ENCODE assay signal across 26 cellular contexts in the genomic region with DNA sequence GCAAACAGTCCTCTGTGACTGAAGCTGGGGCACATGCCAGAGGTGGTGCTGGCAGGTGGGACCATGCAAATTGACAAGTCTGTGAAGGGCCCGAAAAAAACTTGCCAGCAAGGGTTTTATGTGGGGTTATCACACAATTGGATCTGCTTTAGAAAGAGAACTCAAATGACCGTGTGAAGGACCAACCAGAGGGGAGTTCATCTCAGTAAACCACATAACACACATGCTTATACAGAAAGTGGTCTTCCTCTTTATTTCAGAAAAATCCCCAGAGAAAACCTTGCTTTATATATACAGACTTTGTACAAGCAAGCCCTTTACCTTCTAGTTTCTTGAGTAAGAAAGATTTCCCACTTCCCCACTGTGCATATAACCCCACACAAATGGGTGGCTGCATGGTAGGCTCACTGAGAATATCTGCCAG. TPM values are rescaled to one million over a fixed set of nuclear protein-coding genes. Genes with fewer than 3 reads are reported as not detected.
DNase-seq lines count a peak whose midpoint lies in the region; ATAC-seq lines count a peak whose summit lies in the region.
"Had no signal": no experiment of that assay in that cellular context is flagged by ENCODE, and none has a peak within 500 bp of the region (broad histone marks: within the 10 kb centered on the region; RNA-seq: fewer than 3 reads in every experiment).

No MANE protein-coding gene starts in this region.

- DNase-seq in activated CD4-positive, alpha-beta T cell treated with anti-CD3 and anti-CD28 coated beads, Interleukin-2, amount 10 ng/mL, durations not matched to agents 24 days and 14 days: peak; percentile 44
- DNase-seq in activated CD4-positive, alpha-beta T cell treated with anti-CD3 and anti-CD28 coated beads for 36 hours: no peak
- DNase-seq in ecto neural progenitor cell (ENCODE audit: low spot score): no peak
- no peak for DNase-seq in activated naive CD8-positive, alpha-beta T cell treated with anti-CD3 and anti-CD28 coated beads, Interleukin-2, amount 50 U/mL, for 24 hours
- DNase-seq: activated CD4-positive, alpha-beta T cell treated with anti-CD3 and anti-CD28 coated beads, Interleukin-2, amount 50 U/mL, for 48 hours; activated CD8-positive, alpha-beta memory T cell treated with anti-CD3 and anti-CD28 coated beads, Interleukin-2, amount 50 U/mL, for 48 hours; activated naive CD8-positive, alpha-beta T cell treated with anti-CD3 and anti-CD28 coated beads for 36 hours; CD8-positive, alpha-beta memory T cell; dorsolateral prefrontal cortex; H9; left ventricle myocardium inferior; MG63; midbrain; NCI-H146; NCI-H526 treated with DMSO at 0.1 percent for 48 hours; stimulated activated CD4-positive, alpha-beta T cell treated with anti-CD3 and anti-CD28 coated beads, Interleukin-4, amount 100 ng/mL, for 1 hour; T-helper 9 cell; thyroid gland had no signal

- intact Hi-C loops in activated CD4-positive, alpha-beta T cell treated with anti-CD3 and anti-CD28 coated beads, Interleukin-2, amount 10 ng/mL, durations not matched to agents 24 days and 14 days (cut with micrococcal nuclease): no loop called here
- intact Hi-C loops in activated CD4-positive, alpha-beta T cell treated with anti-CD3 and anti-CD28 coated beads for 36 hours (cut with DNase I, micrococcal nuclease): no loop called here

- POLR2A ChIA-PET in activated CD4-positive, alpha-beta T cell treated with anti-CD3 and anti-CD28 coated beads for 36 hours (lab: Charles Lee): no interaction called here

- H3K9me3 Mint-ChIP-seq in activated CD4-positive, alpha-beta T cell treated with anti-CD3 and anti-CD28 coated beads, Interleukin-2, amount 10 ng/mL, durations not matched to agents 24 days and 14 days: no peaks in the 10 kb centered on the region
- H3K9me3 Mint-ChIP-seq in activated CD4-positive, alpha-beta T cell treated with anti-CD3 and anti-CD28 coated beads for 36 hours (ENCODE audit: low read depth): no peaks in the 10 kb centered on the region
- H3K9me3 Mint-ChIP-seq in activated naive CD8-positive, alpha-beta T cell treated with anti-CD3 and anti-CD28 coated beads, Interleukin-2, amount 50 U/mL, for 24 hours: no peaks in the 10 kb centered on the region
- H3K9me3 Mint-ChIP-seq: activated naive CD8-positive, alpha-beta T cell treated with anti-CD3 and anti-CD28 coated beads for 36 hours; activated T-helper 2 cell treated with anti-CD3 and anti-CD28 coated beads, Interferon-gamma antibody, Interleukin-2, Interleukin-4, amounts not matched to agents 10 μg/mL and 5 μg/mL and 100 μg/mL, durations not matched to agents 14 hours and 24 hours and 36 hours; CD8-positive, alpha-beta memory T cell; H9; natural killer cell treated with Interleukin-12 subunit alpha and Interleukin-12 subunit beta and Interleukin-15 and Interleukin-18, amount 100 ng/mL, for 72 hours; stimulated activated naive CD8-positive, alpha-beta T cell treated with anti-CD3 and anti-CD28 coated beads, Interleukin-15, Interleukin-2, amounts not matched to agents 100 ng/mL and 50 ng/mL, for 24 hours; WTC11 had no signal

- ATAC-seq in activated CD4-positive, alpha-beta T cell treated with anti-CD3 and anti-CD28 coated beads for 36 hours: no peak
- ATAC-seq in HG02610 (IDR thresholded peaks at IDR 0.05; ENCODE audit: unreplicated experiment): peak; percentile 72
- ATAC-seq in HG03442 (IDR thresholded peaks at IDR 0.05; ENCODE audit: unreplicated experiment): peak; percentile 59
- no peak for ATAC-seq in HG03139 (IDR thresholded peaks at IDR 0.05; ENCODE audit: unreplicated experiment)
- ATAC-seq in HG03196 (IDR thresholded peaks at IDR 0.05; ENCODE audit: unreplicated experiment): no peak
- no peak for ATAC-seq in activated naive CD8-positive, alpha-beta T cell treated with anti-CD3 and anti-CD28 coated beads, Interleukin-2, amount 50 U/mL, for 24 hours
- ATAC-seq: natural killer cell treated with Interleukin-12 subunit alpha and Interleukin-12 subunit beta and Interleukin-15 and Interleukin-18, amount 100 ng/mL, for 72 hours; WTC11 had no signal

- no peaks in the 10 kb centered on the region for H3K27me3 Mint-ChIP-seq in activated CD4-positive, alpha-beta T cell treated with anti-CD3 and anti-CD28 coated beads, Interleukin-2, amount 10 ng/mL, durations not matched to agents 24 days and 14 days
- H3K27me3 Mint-ChIP-seq in activated CD4-positive, alpha-beta T cell treated with anti-CD3 and anti-CD28 coated beads for 36 hours: no peaks in the 10 kb centered on the region
- no peaks in the 10 kb centered on the region for H3K27me3 Mint-ChIP-seq in activated naive CD8-positive, alpha-beta T cell treated with anti-CD3 and anti-CD28 coated beads, Interleukin-2, amount 50 U/mL, for 24 hours
- H3K27me3 Mint-ChIP-seq: activated naive CD8-positive, alpha-beta T cell treated with anti-CD3 and anti-CD28 coated beads for 36 hours; CD8-positive, alpha-beta memory T cell; natural killer cell treated with Interleukin-12 subunit alpha and Interleukin-12 subunit beta and Interleukin-15 and Interleukin-18, amount 100 ng/mL, for 72 hours; stimulated activated naive CD8-positive, alpha-beta T cell treated with anti-CD3 and anti-CD28 coated beads, Interleukin-15, Interleukin-2, amounts not matched to agents 100 ng/mL and 50 ng/mL, for 24 hours had no signal

- no peak overlapping the region for H3K4me3 Mint-ChIP-seq in activated CD4-positive, alpha-beta T cell treated with anti-CD3 and anti-CD28 coated beads, Interleukin-2, amount 10 ng/mL, durations not matched to agents 24 days and 14 days
- no peak overlapping the region for H3K4me3 Mint-ChIP-seq in activated CD4-positive, alpha-beta T cell treated with anti-CD3 and anti-CD28 coated beads for 36 hours
- no peak overlapping the region for H3K4me3 Mint-ChIP-seq in activated naive CD8-positive, alpha-beta T cell treated with anti-CD3 and anti-CD28 coated beads, Interleukin-2, amount 50 U/mL, for 24 hours
- H3K4me3 Mint-ChIP-seq: activated naive CD8-positive, alpha-beta T cell treated with anti-CD3 and anti-CD28 coated beads for 36 hours; CD8-positive, alpha-beta memory T cell; H9; natural killer cell treated with Interleukin-12 subunit alpha and Interleukin-12 subunit beta and Interleukin-15 and Interleukin-18, amount 100 ng/mL, for 72 hours; stimulated activated naive CD8-positive, alpha-beta T cell treated with anti-CD3 and anti-CD28 coated beads, Interleukin-15, Interleukin-2, amounts not matched to agents 100 ng/mL and 50 ng/mL, for 24 hours; WTC11 had no signal

- CTCF ChIA-PET in activated CD4-positive, alpha-beta T cell treated with anti-CD3 and anti-CD28 coated beads for 36 hours (lab: Charles Lee): no interaction called here

- H3K27ac Mint-ChIP-seq in activated CD4-positive, alpha-beta T cell treated with anti-CD3 and anti-CD28 coated beads, Interleukin-2, amount 10 ng/mL, durations not matched to agents 24 days and 14 days: no peak overlapping the region
- no peak overlapping the region for H3K27ac Mint-ChIP-seq in activated CD4-positive, alpha-beta T cell treated with anti-CD3 and anti-CD28 coated beads for 36 hours
- H3K27ac Mint-ChIP-seq in activated naive CD8-positive, alpha-beta T cell treated with anti-CD3 and anti-CD28 coated beads, Interleukin-2, amount 50 U/mL, for 24 hours: no peak overlapping the region
- H3K27ac Mint-ChIP-seq: activated naive CD8-positive, alpha-beta T cell treated with anti-CD3 and anti-CD28 coated beads for 36 hours; activated T-helper 2 cell treated with anti-CD3 and anti-CD28 coated beads, Interferon-gamma antibody, Interleukin-2, Interleukin-4, amounts not matched to agents 10 μg/mL and 5 μg/mL and 100 μg/mL, durations not matched to agents 14 hours and 24 hours and 36 hours; H9; natural killer cell treated with Interleukin-12 subunit alpha and Interleukin-12 subunit beta and Interleukin-15 and Interleukin-18, amount 100 ng/mL, for 72 hours; stimulated activated naive CD8-positive, alpha-beta T cell treated with anti-CD3 and anti-CD28 coated beads, Interleukin-15, Interleukin-2, amounts not matched to agents 100 ng/mL and 50 ng/mL, for 24 hours; WTC11 had no signal

- H3K36me3 Mint-ChIP-seq in activated CD4-positive, alpha-beta T cell treated with anti-CD3 and anti-CD28 coated beads, Interleukin-2, amount 10 ng/mL, durations not matched to agents 24 days and 14 days (ENCODE audit: low read depth): peaks cover 45% of the 10 kb centered on the region
- peaks cover 49% of the 10 kb centered on the region for H3K36me3 Mint-ChIP-seq in activated CD4-positive, alpha-beta T cell treated with anti-CD3 and anti-CD28 coated beads for 36 hours (ENCODE audit: low read depth)
- peaks cover 34% of the 10 kb centered on the region for H3K36me3 Mint-ChIP-seq in activated naive CD8-positive, alpha-beta T cell treated with anti-CD3 and anti-CD28 coated beads, Interleukin-2, amount 50 U/mL, for 24 hours (ENCODE audit: low read depth)

- no peaks in the 10 kb centered on the region for H3K4me1 Mint-ChIP-seq in activated CD4-positive, alpha-beta T cell treated with anti-CD3 and anti-CD28 coated beads, Interleukin-2, amount 10 ng/mL, durations not matched to agents 24 days and 14 days
- H3K4me1 Mint-ChIP-seq in activated CD4-positive, alpha-beta T cell treated with anti-CD3 and anti-CD28 coated beads for 36 hours: no peaks in the 10 kb centered on the region
- H3K4me1 Mint-ChIP-seq in activated naive CD8-positive, alpha-beta T cell treated with anti-CD3 and anti-CD28 coated beads, Interleukin-2, amount 50 U/mL, for 24 hours: no peaks in the 10 kb centered on the region
- H3K4me1 Mint-ChIP-seq: activated naive CD8-positive, alpha-beta T cell treated with anti-CD3 and anti-CD28 coated beads for 36 hours; CD8-positive, alpha-beta memory T cell; H9; WTC11 had no signal

RNA-seq across cellular contexts. Expression of a gene that starts 46.7 kb away (rescaled TPM):
- 25.3 and 28.0 TPM in 2 replicates for total RNA-seq in activated CD4-positive, alpha-beta T cell treated with anti-CD3 and anti-CD28 coated beads, Interleukin-2, amount 10 ng/mL, durations not matched to agents 24 days and 14 days
- 10 to 100 TPM; 22.7 to 24.4 TPM for total RNA-seq in activated CD4-positive, alpha-beta T cell treated with anti-CD3 and anti-CD28 coated beads for 36 hours

Comparison
In these comparisons a context has a peak if more than half of its experiments do, and no peak if none do; other contexts are left out.
1. ATAC-seq: peak in HG02610 (single experiment) and HG03442 (single experiment); none in activated CD4-positive, alpha-beta T cell treated with anti-CD3 and anti-CD28 coated beads for 36 hours (single experiment), HG03139 (single experiment), HG03196 (single experiment) and activated naive CD8-positive, alpha-beta T cell treated with anti-CD3 and anti-CD28 coated beads, Interleukin-2, amount 50 U/mL, for 24 hours (single experiment).